ENCODE assay signal across 9 cellular contexts in genomic region chr5:141623197-141623596, GRCh38. TPM values are rescaled to one million over a fixed set of nuclear protein-coding genes. Genes with fewer than 3 reads are reported as not detected.
A peak's percentile ranks its signal among the peaks of the same experiment; 100 is the strongest.
DNase-seq lines count a peak whose midpoint lies in the region; ATAC-seq, FAIRE-seq and TF ChIP-seq lines count a peak whose summit lies in the region.
"Had no signal": no experiment of that assay in that cellular context is flagged by ENCODE, and none has a peak within 500 bp of the region (broad histone marks: within the 10 kb centered on the region; RNA-seq: fewer than 3 reads in every experiment).

No MANE protein-coding gene starts in this region.

- peak; percentile 89 for FAIRE-seq in GM18507 (lab: Jason Lieb, UNC)
- FAIRE-seq: H1 had no signal

- TF ChIP-seq CTCF in choroid plexus epithelial cell (conservative IDR thresholded peaks at IDR 0.05; ENCODE audit: low read depth, low read length): no peak

- no peak overlapping the region for H3K4me3 ChIP-seq in Jurkat, Clone E6-1 (ENCODE audit: low read length)
- no peak overlapping the region for H3K4me3 ChIP-seq in choroid plexus epithelial cell (ENCODE audit: low read depth, low read length)

- peak; percentile 39 for ATAC-seq in GM21619 (IDR thresholded peaks at IDR 0.05; ENCODE audit: unreplicated experiment)

- peak; percentile 11 for DNase-seq in GM18507 (ENCODE audit: extremely low spot score, insufficient read length, low read depth)
- peak; percentile 70 for DNase-seq in Jurkat, Clone E6-1 (ENCODE audit: low read depth, low spot score)
- DNase-seq in choroid plexus epithelial cell (ENCODE audit: low read depth): peak; percentile 65
- DNase-seq in GM19240 (ENCODE audit: insufficient read length, low spot score): no peak
- DNase-seq in NCI-H1105 treated with DMSO at 0.1 percent for 48 hours (lab: John Stamatoyannopoulos, UW): no peak
- DNase-seq in NCI-H2196 (lab: John Stamatoyannopoulos, UW; ENCODE audit: unreplicated experiment): no peak
- no peak for DNase-seq in NCI-H82 (lab: John Stamatoyannopoulos, UW)

RNA-seq across cellular contexts. Expression of gene DIAPH1, which starts 4.4 kb away (rescaled TPM):
- polyA plus RNA-seq in Jurkat, Clone E6-1 (2012; ENCODE audit: insufficient read depth, insufficient read length): 268 TPM

RNA-seq across cellular contexts. Expression of gene HDAC3, which starts 13.5 kb away (rescaled TPM):
- polyA plus RNA-seq in Jurkat, Clone E6-1 (2012; ENCODE audit: insufficient read depth, insufficient read length): 140 TPM

RNA-seq across cellular contexts. Expression of gene RELL2, which starts 13.6 kb away (rescaled TPM):
- polyA plus RNA-seq in Jurkat, Clone E6-1 (2012; ENCODE audit: insufficient read depth, insufficient read length): 52.0 TPM

RNA-seq across cellular contexts. Expression of gene FCHSD1, which starts 28.0 kb away (rescaled TPM):
- polyA plus RNA-seq in Jurkat, Clone E6-1 (2012; ENCODE audit: insufficient read depth, insufficient read length): 0.90 TPM

RNA-seq across cellular contexts. Expression of gene ARAP3, which starts 58.8 kb away (rescaled TPM):
- polyA plus RNA-seq in Jurkat, Clone E6-1 (2012; ENCODE audit: insufficient read depth, insufficient read length): not detected

Comparison
In these comparisons a context has a peak if more than half of its experiments do, and no peak if none do; other contexts are left out.
1. DNase-seq: peak in GM18507 (single experiment), Jurkat, Clone E6-1 (single experiment) and choroid plexus epithelial cell (single experiment); none in GM19240 (single experiment), NCI-H1105 treated with DMSO at 0.1 percent for 48 hours (single experiment), NCI-H2196 (single experiment) and NCI-H82 (single experiment).